In the genomic region with DNA sequence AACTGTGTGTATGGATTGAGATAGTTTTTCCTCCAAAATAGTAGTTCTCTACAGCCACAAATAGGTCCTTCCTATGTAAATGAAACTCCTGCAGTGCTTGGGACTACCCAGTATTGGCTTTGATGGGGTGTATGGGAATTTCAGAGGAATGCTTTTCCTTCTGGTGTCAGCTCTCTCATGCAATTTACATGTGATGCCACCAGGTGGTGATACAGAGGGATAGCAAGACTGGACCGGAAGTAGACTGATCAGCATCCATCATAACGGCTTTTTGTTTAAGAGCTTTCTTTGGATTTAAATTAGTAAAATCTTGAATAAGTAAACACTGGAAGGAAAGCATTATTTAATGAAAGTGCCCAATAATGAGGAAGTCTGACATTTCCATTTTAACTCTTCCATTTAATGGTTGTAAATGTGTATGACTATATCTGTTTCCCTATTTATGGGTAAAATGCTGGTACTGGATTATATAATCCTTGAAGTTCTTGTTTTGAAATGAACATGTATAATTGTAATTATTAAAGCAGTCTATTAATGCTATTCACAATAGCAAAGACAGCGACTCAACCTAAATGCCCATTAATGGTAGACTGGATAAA, we compare ENCODE assay signal across 8 cellular contexts. TPM values are rescaled to one million over a fixed set of nuclear protein-coding genes. Genes with fewer than 3 reads are reported as not detected.
DNase-seq lines count a peak whose midpoint lies in the region; ATAC-seq and TF ChIP-seq lines count a peak whose summit lies in the region.
"Had no signal": no experiment of that assay in that cellular context is flagged by ENCODE, and none has a peak within 500 bp of the region (broad histone marks: within the 10 kb centered on the region; RNA-seq: fewer than 3 reads in every experiment).

No MANE protein-coding gene starts in this region.

- H3K4me3 ChIP-seq in SU-DHL-6 (ENCODE audit: insufficient read depth, low read length, poor library complexity, severe bottlenecking) = no peak overlapping the region
- H3K4me3 ChIP-seq in liver (ENCODE audit: low read depth in 1 of 3, low read length in 3 of 3) = no peak overlapping the region
- H3K4me3 ChIP-seq in neuronal stem cell (ENCODE audit: low read length in 2 of 2) = no peak overlapping the region

- intact Hi-C loops in sciatic nerve (cut with DNase I) = no loop called here

- TF ChIP-seq RAD21 in liver (IDR thresholded peaks at IDR 0.05) = peak; percentile 60 to 81

- no peak overlapping the region for H4K8ac ChIP-seq in neuronal stem cell (ENCODE audit: low read depth, low read length)

- no peak overlapping the region for H2BK12ac ChIP-seq in neuronal stem cell (ENCODE audit: low read length)

- in situ Hi-C loops in GM13977 (cut with MboI; ENCODE audit: low pct_unique_long_range_greater_than_20kb, low sequenced_read_pairs, unreplicated experiment) = no loop called here

- no peak overlapping the region for H3K27ac ChIP-seq in SU-DHL-6 (ENCODE audit: low read depth, low read length)
- no peak overlapping the region for H3K27ac ChIP-seq in liver (ENCODE audit: low read depth in 1 of 2, low read length in 2 of 2)
- no peak overlapping the region for H3K27ac ChIP-seq in neuronal stem cell (replicated peaks; ENCODE audit: low read length)

- H3K9me2 ChIP-seq in SU-DHL-6 (replicated peaks; ENCODE audit: insufficient read depth, low read length) = no peaks in the 10 kb centered on the region

- H3K14ac ChIP-seq in neuronal stem cell (ENCODE audit: low read length) = no peak overlapping the region

- H3K79me2 ChIP-seq in SU-DHL-6 (ENCODE audit: insufficient read depth, low read length) = no peaks in the 10 kb centered on the region

- no peaks in the 10 kb centered on the region for H3K36me3 ChIP-seq in SU-DHL-6 (ENCODE audit: low read length)
- no peaks in the 10 kb centered on the region for H3K36me3 ChIP-seq in liver (ENCODE audit: control insufficient read depth in 4 of 4, insufficient read depth in 3 of 4, low read depth in 1 of 4, low read length in 3 of 4)
- no peaks in the 10 kb centered on the region for H3K36me3 ChIP-seq in neuronal stem cell (replicated peaks in 1 of 2; ENCODE audit: control insufficient read depth in 2 of 2, insufficient read depth in 2 of 2, low read length in 2 of 2)

- H2BK5ac ChIP-seq in neuronal stem cell (ENCODE audit: low read length) = no peak overlapping the region

- peak overlapping the region; percentile 78 for H2AFZ ChIP-seq in SU-DHL-6 (ENCODE audit: low read depth, low read length, severe bottlenecking)
- no peak overlapping the region for H2AFZ ChIP-seq in neuronal stem cell (ENCODE audit: low read length)

- H2BK15ac ChIP-seq in neuronal stem cell (ENCODE audit: low read length) = no peak overlapping the region

- WGBS in liver = 59% methylated on average over 3 of the region's 3 CpGs
- no CpG with 5 or more reads among the region's 3 CpGs for WGBS in neuronal stem cell (ENCODE audit: extremely low coverage in 2 of 2, insufficient read length in 2 of 2, insufficient replicate concordance in 1 of 2), 2 donors

- no peaks in the 10 kb centered on the region for H3K4me1 ChIP-seq in liver (ENCODE audit: control insufficient read depth in 4 of 4, insufficient read depth in 4 of 4, low read length in 3 of 4)
- no peaks in the 10 kb centered on the region for H3K4me1 ChIP-seq in neuronal stem cell (ENCODE audit: control insufficient read depth in 2 of 2, insufficient read depth in 1 of 2, low read depth in 1 of 2, low read length in 2 of 2)

- H2BK120ac ChIP-seq in neuronal stem cell (ENCODE audit: low read depth, low read length) = no peak overlapping the region

- no peak overlapping the region for H3K4ac ChIP-seq in neuronal stem cell (ENCODE audit: low read length)

- H3K79me1 ChIP-seq in neuronal stem cell (ENCODE audit: low read depth, low read length) = no peaks in the 10 kb centered on the region

- no peak overlapping the region for H3K23ac ChIP-seq in neuronal stem cell (ENCODE audit: low read depth, low read length, poor library complexity)

- ATAC-seq in HG03432 (IDR thresholded peaks at IDR 0.05; ENCODE audit: unreplicated experiment) = peak; percentile 67
- no peak for ATAC-seq in sciatic nerve

- no peak overlapping the region for H3K18ac ChIP-seq in neuronal stem cell (ENCODE audit: low read length)

- peak; percentile 53 for TF ChIP-seq CTCF in GM13977 (IDR thresholded peaks at IDR 0.05; ENCODE audit: extremely low read depth, insufficient read depth, missing control alignments)
- peak; percentile 85 for TF ChIP-seq CTCF in SU-DHL-6 (IDR thresholded peaks at IDR 0.05; ENCODE audit: insufficient read depth, low read length, poor library complexity, severe bottlenecking)
- peak; percentile 53 for TF ChIP-seq CTCF in liver (IDR thresholded peaks at IDR 0.05; ENCODE audit: low read depth, low read length, missing input control)

- no peaks in the 10 kb centered on the region for H3K9me3 ChIP-seq in SU-DHL-6 (ENCODE audit: insufficient read depth, low read length)
- H3K9me3 ChIP-seq in liver (ENCODE audit: control insufficient read depth in 4 of 4, low read length in 3 of 4) = no peaks in the 10 kb centered on the region
- no peaks in the 10 kb centered on the region for H3K9me3 ChIP-seq in neuronal stem cell (replicated peaks in 1 of 2; ENCODE audit: control insufficient read depth in 2 of 2, insufficient read depth in 1 of 2, low read depth in 1 of 2, low read length in 2 of 2)

- H4K20me1 ChIP-seq in SU-DHL-6 (ENCODE audit: low read depth, low read length) = no peaks in the 10 kb centered on the region

- H3K27me3 ChIP-seq in SU-DHL-6 (ENCODE audit: low read length) (no peaks in the 10 kb centered on the region), liver (ENCODE audit: control insufficient read depth in 4 of 4, insufficient read depth in 4 of 4, low read length in 3 of 4) (peaks cover 0 to 3% (median 0%) of the 10 kb centered on the region in 4 donors), neuronal stem cell (ENCODE audit: control insufficient read depth in 3 of 3, insufficient read depth in 3 of 3, low read depth in 1 of 3, low read length in 3 of 3) (no peaks in the 10 kb centered on the region)

- no peak overlapping the region for H3K9ac ChIP-seq in SU-DHL-6 (ENCODE audit: low read length)
- H3K9ac ChIP-seq in liver (ENCODE audit: low read depth in 1 of 2, low read length in 2 of 2) = no peak overlapping the region
- no peak overlapping the region for H3K9ac ChIP-seq in neuronal stem cell (ENCODE audit: low read depth, low read length, poor library complexity)

- no peak overlapping the region for H2AK5ac ChIP-seq in neuronal stem cell (ENCODE audit: low read depth, low read length)

- no peaks in the 10 kb centered on the region for H3F3A ChIP-seq in SU-DHL-6 (ENCODE audit: insufficient read depth)

- DNase-seq in GM13977 (ENCODE audit: low spot score) (no peak), sciatic nerve (ENCODE audit: low spot score) (no peak), neuronal stem cell (ENCODE audit: low spot score) (no peak)
- DNase-seq in stimulated activated CD8-positive, alpha-beta memory T cell treated with anti-CD3 and anti-CD28 coated beads, Interleukin-4, amount 100 ng/mL, for 48 hours = no peak

- H4K91ac ChIP-seq in neuronal stem cell (ENCODE audit: low read depth, low read length, poor library complexity) = no peak overlapping the region

- H3K4me2 ChIP-seq in SU-DHL-6 (ENCODE audit: low read depth, low read length, poor library complexity, severe bottlenecking) = no peak overlapping the region
- H3K4me2 ChIP-seq in neuronal stem cell (ENCODE audit: insufficient read depth, low read length, poor library complexity, severe bottlenecking) = no peak overlapping the region

TF ChIP-seq in liver, 16 proteins besides CTCF, POLR2A, EP300 and RAD21 (continues in another document):
- TF ChIP-seq FOXA2 (IDR thresholded peaks at IDR 0.05) (no peak), SP1 (IDR thresholded peaks at IDR 0.05) (no peak), FOXA1 (IDR thresholded peaks at IDR 0.05) (no peak), HNF4G (IDR thresholded peaks at IDR 0.05) (no peak), GABPA (IDR thresholded peaks at IDR 0.05 in 1 of 2, conservative IDR thresholded peaks at IDR 0.05 in 1 of 2) (no peak), EGR1 (IDR thresholded peaks at IDR 0.05; ENCODE audit: low read depth in 2 of 2) (no peak), JUND (IDR thresholded peaks at IDR 0.05) (no peak), TAF1 (conservative IDR thresholded peaks at IDR 0.05) (no peak), HNF4A (conservative IDR thresholded peaks at IDR 0.05) (no peak), YY1 (IDR thresholded peaks at IDR 0.05) (no peak)
- TF ChIP-seq, protein P1, sequence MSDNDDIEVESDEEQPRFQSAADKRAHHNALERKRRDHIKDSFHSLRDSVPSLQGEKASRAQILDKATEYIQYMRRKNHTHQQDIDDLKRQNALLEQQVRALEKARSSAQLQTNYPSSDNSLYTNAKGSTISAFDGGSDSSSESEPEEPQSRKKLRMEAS (IDR thresholded peaks at IDR 0.05) = no peak
- TF ChIP-seq, protein P2, sequence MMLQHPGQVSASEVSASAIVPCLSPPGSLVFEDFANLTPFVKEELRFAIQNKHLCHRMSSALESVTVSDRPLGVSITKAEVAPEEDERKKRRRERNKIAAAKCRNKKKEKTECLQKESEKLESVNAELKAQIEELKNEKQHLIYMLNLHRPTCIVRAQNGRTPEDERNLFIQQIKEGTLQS (IDR thresholded peaks at IDR 0.05) = no peak
- TF ChIP-seq, protein P3, sequence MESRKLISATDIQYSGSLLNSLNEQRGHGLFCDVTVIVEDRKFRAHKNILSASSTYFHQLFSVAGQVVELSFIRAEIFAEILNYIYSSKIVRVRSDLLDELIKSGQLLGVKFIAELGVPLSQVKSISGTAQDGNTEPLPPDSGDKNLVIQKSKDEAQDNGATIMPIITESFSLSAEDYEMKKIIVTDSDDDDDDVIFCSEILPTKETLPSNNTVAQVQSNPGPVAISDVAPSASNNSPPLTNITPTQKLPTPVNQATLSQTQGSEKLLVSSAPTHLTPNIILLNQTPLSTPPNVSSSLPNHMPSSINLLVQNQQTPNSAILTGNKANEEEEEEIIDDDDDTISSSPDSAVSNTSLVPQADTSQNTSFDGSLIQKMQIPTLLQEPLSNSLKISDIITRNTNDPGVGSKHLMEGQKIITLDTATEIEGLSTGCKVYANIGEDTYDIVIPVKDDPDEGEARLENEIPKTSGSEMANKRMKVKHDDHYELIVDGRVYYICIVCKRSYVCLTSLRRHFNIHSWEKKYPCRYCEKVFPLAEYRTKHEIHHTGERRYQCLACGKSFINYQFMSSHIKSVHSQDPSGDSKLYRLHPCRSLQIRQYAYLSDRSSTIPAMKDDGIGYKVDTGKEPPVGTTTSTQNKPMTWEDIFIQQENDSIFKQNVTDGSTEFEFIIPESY (IDR thresholded peaks at IDR 0.05) = no peak

RNA-seq across cellular contexts. Expression of a gene that starts 22.7 kb away (rescaled TPM):
- total RNA-seq in liver (under 1 TPM; 0.28 to 0.67 TPM), sciatic nerve (4.3 TPM)
- under 1 TPM; 0.30 to 0.49 TPM for polyA plus RNA-seq in liver
- 0.33 TPM for polyA plus RNA-seq in neuronal stem cell (2013, experiment 1 of 2)
- polyA plus RNA-seq in neuronal stem cell (2013, experiment 2 of 2) = 0.30 TPM
- total RNA-seq: activated CD8-positive, alpha-beta memory T cell treated with anti-CD3 and anti-CD28 coated beads for 36 hours had no signal
